Comparison of ENCODE assay signal across 20 cellular contexts in the genomic region with DNA sequence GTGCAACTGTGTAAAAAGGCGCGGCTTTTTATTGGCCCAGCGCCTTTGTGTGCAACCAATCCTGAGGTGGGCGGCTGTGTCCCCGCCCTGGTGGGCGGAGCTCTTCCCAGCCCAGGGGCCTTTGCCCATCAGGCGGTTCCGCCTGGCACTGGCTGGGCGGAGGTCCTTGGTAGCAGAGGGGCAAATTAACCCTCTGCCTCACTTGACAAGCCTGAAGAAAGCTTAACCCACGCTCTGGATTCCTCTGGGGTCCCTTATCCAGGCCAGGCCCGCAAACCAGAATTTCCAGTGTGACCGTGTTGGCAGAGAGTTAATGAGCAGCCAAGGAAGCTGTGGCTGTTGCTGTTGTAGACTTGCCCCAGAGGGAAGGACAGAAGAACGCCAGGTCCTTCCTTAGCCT. TPM values are rescaled to one million over a fixed set of nuclear protein-coding genes. Genes with fewer than 3 reads are reported as not detected.
DNase-seq lines count a peak whose midpoint lies in the region; ATAC-seq, FAIRE-seq and TF ChIP-seq lines count a peak whose summit lies in the region.
"Had no signal": no experiment of that assay in that cellular context is flagged by ENCODE, and none has a peak within 500 bp of the region (broad histone marks: within the 10 kb centered on the region; RNA-seq: fewer than 3 reads in every experiment).

No MANE protein-coding gene starts in this region.

- TF ChIP-seq RAD21 in HCT116 (IDR thresholded peaks at IDR 0.05; ENCODE audit: low read depth) (no peak), K562 (CRISPR knock-in tag; conservative IDR thresholded peaks at IDR 0.05 in 1 of 2, IDR thresholded peaks at IDR 0.05 in 1 of 2) (no peak)

- H3K79me2 ChIP-seq in HCT116 (ENCODE audit: insufficient read depth, low read length) (no peaks in the 10 kb centered on the region), K562 (ENCODE audit: control insufficient read depth, insufficient read depth, low read length) (no peaks in the 10 kb centered on the region)

- H3K9me3 ChIP-seq in HCT116 (ENCODE audit: control insufficient read depth in 1 of 2, insufficient read depth in 1 of 2, low read depth in 1 of 2, low read length in 2 of 2) = no peaks in the 10 kb centered on the region
- no peaks in the 10 kb centered on the region for H3K9me3 ChIP-seq in K562 (replicated peaks; ENCODE audit: control insufficient read depth, insufficient read depth, low read depth, low read length)
- H3K9me3 ChIP-seq in sigmoid colon = no peaks in the 10 kb centered on the region
- H3K9me3 ChIP-seq: lower lobe of right lung, SJCRH30 had no signal

- H3K4me3 ChIP-seq in HCT116 (replicated peaks in 1 of 2; ENCODE audit: low read depth in 1 of 2, low read length in 2 of 2) = no peak overlapping the region
- H3K4me3 ChIP-seq in K562 = no peak overlapping the region
- no peak overlapping the region for H3K4me3 ChIP-seq in sigmoid colon
- H3K4me3 ChIP-seq: lower lobe of right lung, SJCRH30 had no signal

- TF ChIP-seq EP300 in K562 (IDR thresholded peaks at IDR 0.05; ENCODE audit: low read length) = no peak
- TF ChIP-seq EP300 in sigmoid colon (IDR thresholded peaks at IDR 0.05) = no peak

- H3K27me3 ChIP-seq in HCT116 (ENCODE audit: insufficient read depth, low read length) = no peaks in the 10 kb centered on the region
- H3K27me3 ChIP-seq in K562 (ENCODE audit: control insufficient read depth in 2 of 2, insufficient read depth in 2 of 2, low read length in 2 of 2) = peaks cover 3 to 35% of the 10 kb centered on the region in 2 experiments; a peak in 3 of 5 replicates
- no peaks in the 10 kb centered on the region for H3K27me3 ChIP-seq in sigmoid colon
- H3K27me3 ChIP-seq: SJCRH30 had no signal

- in situ Hi-C loops in K562 (cut with MboI) = no loop called here

- WGBS in K562 (ENCODE audit: insufficient coverage, low coverage, missing lambda C conversion rate) = 16% methylated on average over 13 of the region's 13 CpGs
- WGBS in sigmoid colon, 2 donors = 21 to 73% methylated on average over 13 of the region's 13 CpGs

- H3K4me3 Mint-ChIP-seq in activated T-helper 1 cell treated with anti-CD3 and anti-CD28 coated beads, Interleukin-12 subunit alpha, Interleukin-12 subunit beta, Interleukin-2, Interleukin-4 antibody, amounts not matched to agents 30 ng/mL and 10 ng/mL and 1 ng/mL, durations not matched to agents 14 hours and 24 hours and 36 hours = no peak overlapping the region
- no peak overlapping the region for H3K4me3 Mint-ChIP-seq in naive thymus-derived CD8-positive, alpha-beta T cell
- no peak overlapping the region for H3K4me3 Mint-ChIP-seq in HFFc6
- H3K4me3 Mint-ChIP-seq: CD8-positive, alpha-beta T cell; T-helper 17 cell had no signal

- no peaks in the 10 kb centered on the region for H3K9me2 ChIP-seq in HCT116 (ENCODE audit: insufficient read depth)

- H3K4me2 ChIP-seq in HCT116 (ENCODE audit: low read length) (no peak overlapping the region), K562 (ENCODE audit: insufficient read depth, low read length) (no peak overlapping the region)

- no peaks in the 10 kb centered on the region for H3K4me1 Mint-ChIP-seq in activated T-helper 1 cell treated with anti-CD3 and anti-CD28 coated beads, Interleukin-12 subunit alpha, Interleukin-12 subunit beta, Interleukin-2, Interleukin-4 antibody, amounts not matched to agents 30 ng/mL and 10 ng/mL and 1 ng/mL, durations not matched to agents 14 hours and 24 hours and 36 hours (ENCODE audit: low read depth)
- no peaks in the 10 kb centered on the region for H3K4me1 Mint-ChIP-seq in naive thymus-derived CD8-positive, alpha-beta T cell
- H3K4me1 Mint-ChIP-seq in HFFc6 (ENCODE audit: low read depth) = peaks cover 11% of the 10 kb centered on the region

- RAD21 ChIA-PET in HCT116 (lab: Charles Lee; ENCODE audit: low non-redundant PET in 1 of 2, low total read pairs in 2 of 2, uncharacterized antibody in 2 of 2, unreplicated experiment in 2 of 2) = no interaction called here

- H3K4me1 ChIP-seq in HCT116 (ENCODE audit: control insufficient read depth in 1 of 2, insufficient read depth in 2 of 2, low read length in 2 of 2) (peaks cover 2 to 16% of the 10 kb centered on the region in 2 experiments; a peak in 2 of 4 replicates), K562 (replicated peaks in 1 of 2; ENCODE audit: control insufficient read depth in 2 of 2, insufficient read depth in 2 of 2, low read length in 2 of 2) (peaks cover 0 to 4% of the 10 kb centered on the region in 2 experiments; a peak in 2 of 5 replicates), sigmoid colon (peaks cover 0 to 45% (median 17%) of the 10 kb centered on the region in 4 donors)
- H3K4me1 ChIP-seq: SJCRH30 had no signal

- intact Hi-C loops in HCT116 (cut with micrococcal nuclease) = no loop called here
- intact Hi-C loops in K562 (cut with micrococcal nuclease) = no loop called here
- intact Hi-C loops in sigmoid colon (cut with DNase I) = no loop called here
- intact Hi-C loops in activated T-helper 1 cell treated with anti-CD3 and anti-CD28 coated beads, Interleukin-12 subunit alpha, Interleukin-12 subunit beta, Interleukin-2, Interleukin-4 antibody, amounts not matched to agents 30 ng/mL and 10 ng/mL and 1 ng/mL, durations not matched to agents 14 hours and 24 hours and 36 hours (cut with micrococcal nuclease) = no loop called here

- H3K36me3 ChIP-seq in HCT116 (ENCODE audit: control insufficient read depth in 1 of 2, insufficient read depth in 2 of 2, low read length in 2 of 2) = no peaks in the 10 kb centered on the region
- no peaks in the 10 kb centered on the region for H3K36me3 ChIP-seq in K562 (ENCODE audit: control insufficient read depth, insufficient read depth, low read length)
- no peaks in the 10 kb centered on the region for H3K36me3 ChIP-seq in sigmoid colon
- H3K36me3 ChIP-seq: lower lobe of right lung, SJCRH30 had no signal

- H3K9me3 Mint-ChIP-seq in activated T-helper 1 cell treated with anti-CD3 and anti-CD28 coated beads, Interleukin-12 subunit alpha, Interleukin-12 subunit beta, Interleukin-2, Interleukin-4 antibody, amounts not matched to agents 30 ng/mL and 10 ng/mL and 1 ng/mL, durations not matched to agents 14 hours and 24 hours and 36 hours = no peaks in the 10 kb centered on the region
- H3K9me3 Mint-ChIP-seq in naive thymus-derived CD8-positive, alpha-beta T cell = no peaks in the 10 kb centered on the region
- no peaks in the 10 kb centered on the region for H3K9me3 Mint-ChIP-seq in HFFc6
- H3K9me3 Mint-ChIP-seq: activated T-helper 2 cell treated with anti-CD3 and anti-CD28 coated beads, Interferon-gamma antibody, Interleukin-2, Interleukin-4, amounts not matched to agents 10 μg/mL and 5 μg/mL and 100 μg/mL, durations not matched to agents 14 hours and 24 hours and 36 hours; CD8-positive, alpha-beta T cell had no signal

- H4K20me1 ChIP-seq in HCT116 (ENCODE audit: insufficient read depth) (no peaks in the 10 kb centered on the region), K562 (replicated peaks; ENCODE audit: control insufficient read depth, insufficient read depth, low read length) (no peaks in the 10 kb centered on the region)

- no TSS peak for BruUV-seq in HCT116 (replicated peaks; lab: Mats Ljungman, UMichigan)
- BruUV-seq in K562 (replicated peaks; lab: Mats Ljungman, UMichigan) = no TSS peak

- no peak for FAIRE-seq in K562 (lab: Jason Lieb, UNC)

- H3K9ac ChIP-seq in HCT116 (ENCODE audit: low read length) = no peak overlapping the region
- no peak overlapping the region for H3K9ac ChIP-seq in K562 (ENCODE audit: insufficient read depth in 1 of 2, low read depth in 2 of 2, low read length in 2 of 2)

- TF ChIP-seq POLR2A in HCT116 (IDR thresholded peaks at IDR 0.05; ENCODE audit: borderline replicate concordance, extremely low read depth, insufficient read depth, insufficient read length) (no peak), K562 (conservative IDR thresholded peaks at IDR 0.05) (no peak), sigmoid colon (IDR thresholded peaks at IDR 0.05) (no peak)

- H3K27ac Mint-ChIP-seq in activated T-helper 1 cell treated with anti-CD3 and anti-CD28 coated beads, Interleukin-12 subunit alpha, Interleukin-12 subunit beta, Interleukin-2, Interleukin-4 antibody, amounts not matched to agents 30 ng/mL and 10 ng/mL and 1 ng/mL, durations not matched to agents 14 hours and 24 hours and 36 hours = no peak overlapping the region
- no peak overlapping the region for H3K27ac Mint-ChIP-seq in naive thymus-derived CD8-positive, alpha-beta T cell
- no peak overlapping the region for H3K27ac Mint-ChIP-seq in HFFc6
- H3K27ac Mint-ChIP-seq: activated T-helper 2 cell treated with anti-CD3 and anti-CD28 coated beads, Interferon-gamma antibody, Interleukin-2, Interleukin-4, amounts not matched to agents 10 μg/mL and 5 μg/mL and 100 μg/mL, durations not matched to agents 14 hours and 24 hours and 36 hours; CD8-positive, alpha-beta T cell had no signal

- H2AFZ ChIP-seq in HCT116 (ENCODE audit: low read depth, low read length, poor library complexity, severe bottlenecking) (no peak overlapping the region), K562 (ENCODE audit: low read depth, low read length) (no peak overlapping the region)

- H3K27ac ChIP-seq in HCT116 (ENCODE audit: low read depth, low read length) (no peak overlapping the region), K562 (ENCODE audit: extremely low read depth, low read depth, low read length) (no peak overlapping the region), sigmoid colon (peak overlapping the region in 3 of 4 donors; percentile 32 to 83 (median 78))
- H3K27ac ChIP-seq: lower lobe of right lung, SJCRH30 had no signal

- POLR2A ChIA-PET in HCT116 (lab: Charles Lee) = no interaction called here
- POLR2A ChIA-PET in K562 (lab: Yijun Ruan, JAX) = interaction anchor here (0.7 to 1.2 kb wide), 2 partner anchors 9 to 37 kb away, joined by 3 read pairs; no protein-coding TSS in a partner anchor
- POLR2A ChIA-PET in naive thymus-derived CD8-positive, alpha-beta T cell (lab: Charles Lee) = no interaction called here

- CTCF ChIA-PET in HCT116 (lab: Charles Lee) (no interaction called here), K562 (lab: Yijun Ruan, JAX; ENCODE audit: low intra/inter-chr PET ratio) (no interaction called here)

- no peak for TF ChIP-seq CTCF in HCT116 (IDR thresholded peaks at IDR 0.05 in 2 of 3, conservative IDR thresholded peaks at IDR 0.05 in 1 of 3; ENCODE audit: borderline replicate concordance in 1 of 3, insufficient read depth in 1 of 3, low read depth in 2 of 3, low read length in 2 of 3)
- no peak for TF ChIP-seq CTCF in K562 (IDR thresholded peaks at IDR 0.05 in 2 of 3, conservative IDR thresholded peaks at IDR 0.05 in 1 of 3; ENCODE audit: insufficient read depth in 2 of 3, low read depth in 1 of 3, low read length in 3 of 3)
- no peak for TF ChIP-seq CTCF in sigmoid colon (IDR thresholded peaks at IDR 0.05)
- TF ChIP-seq CTCF in HFFc6 (IDR thresholded peaks at IDR 0.05) = no peak

- H3K36me3 Mint-ChIP-seq in activated T-helper 1 cell treated with anti-CD3 and anti-CD28 coated beads, Interleukin-12 subunit alpha, Interleukin-12 subunit beta, Interleukin-2, Interleukin-4 antibody, amounts not matched to agents 30 ng/mL and 10 ng/mL and 1 ng/mL, durations not matched to agents 14 hours and 24 hours and 36 hours (ENCODE audit: low read depth) = no peaks in the 10 kb centered on the region
- no peaks in the 10 kb centered on the region for H3K36me3 Mint-ChIP-seq in naive thymus-derived CD8-positive, alpha-beta T cell
- no peaks in the 10 kb centered on the region for H3K36me3 Mint-ChIP-seq in HFFc6 (ENCODE audit: low read depth)
- H3K36me3 Mint-ChIP-seq: CD8-positive, alpha-beta T cell had no signal

- DNase-seq in HCT116 (ENCODE audit: low read depth, low spot score) = no peak
- peak in 2 of 4 experiments; percentile 7 to 30 for DNase-seq in K562 (ENCODE audit: extremely low read depth in 1 of 4, low spot score in 3 of 4)
- DNase-seq in kidney tubule cell (ENCODE audit: low spot score) = peak; percentile 47
- no peak for DNase-seq in sigmoid colon
- no peak for DNase-seq in activated T-helper 1 cell treated with anti-CD3 and anti-CD28 coated beads, Interleukin-12 subunit alpha, Interleukin-12 subunit beta, Interleukin-2, Interleukin-4 antibody, amounts not matched to agents 30 ng/mL and 10 ng/mL and 1 ng/mL, durations not matched to agents 14 hours and 24 hours and 36 hours (ENCODE audit: low spot score)
- no peak for DNase-seq in NCI-H510A (lab: John Stamatoyannopoulos, UW)
- DNase-seq in naive thymus-derived CD8-positive, alpha-beta T cell = no peak
- no peak for DNase-seq in HFFc6
- DNase-seq: caudate nucleus; CD8-positive, alpha-beta T cell; effector memory CD4-positive, alpha-beta T cell; HCEC 1CT; lower lobe of right lung; NCI-H2081; NCI-H524 treated with DMSO at 0.1 percent for 48 hours; SJCRH30; T-helper 17 cell had no signal

- H3K27me3 Mint-ChIP-seq in activated T-helper 1 cell treated with anti-CD3 and anti-CD28 coated beads, Interleukin-12 subunit alpha, Interleukin-12 subunit beta, Interleukin-2, Interleukin-4 antibody, amounts not matched to agents 30 ng/mL and 10 ng/mL and 1 ng/mL, durations not matched to agents 14 hours and 24 hours and 36 hours (ENCODE audit: insufficient read depth) = peaks cover 9% of the 10 kb centered on the region
- H3K27me3 Mint-ChIP-seq in naive thymus-derived CD8-positive, alpha-beta T cell = peaks cover 0 to 3% (median 2%) of the 10 kb centered on the region in 5 donors
- peaks cover 2% of the 10 kb centered on the region for H3K27me3 Mint-ChIP-seq in HFFc6 (ENCODE audit: insufficient read depth)
- H3K27me3 Mint-ChIP-seq: T-helper 17 cell had no signal

- H3K9me1 ChIP-seq in K562 (ENCODE audit: control insufficient read depth, insufficient read depth, low read length) = no peaks in the 10 kb centered on the region

- ATAC-seq in HCT116 (peak; percentile 73), K562 (peak; percentile 84)
- no peak for ATAC-seq in naive thymus-derived CD8-positive, alpha-beta T cell
- ATAC-seq: activated CD4-positive, CD25-positive, alpha-beta regulatory T cell treated with anti-CD3 and anti-CD28 coated beads, Interleukin-2, amount 50 U/mL, for 24 hours; CD8-positive, alpha-beta T cell; T-helper 17 cell had no signal

RNA-seq across cellular contexts. Expression of gene NIPAL4, which starts 12.8 kb away (rescaled TPM):
- total RNA-seq in HCT116 (2021; ENCODE audit: unreplicated experiment) = 0.12 TPM
- 0.05 and 0.09 TPM in 2 replicates for polyA plus RNA-seq in HCT116 (2012)
- not detected in 2 replicates for total RNA-seq in K562 (2011; cell fraction: chromatin; rRNA removed; ENCODE audit: low replicate concordance)
- total RNA-seq in K562 (2011; cell fraction: nucleolus; rRNA removed) = not detected in 2 replicates
- total RNA-seq in K562 (2011; cell fraction: nucleoplasm; rRNA removed) = not detected in 2 replicates
- not detected in 2 replicates for total RNA-seq in K562 (2014; rRNA removed)
- not detected in 2 replicates for total RNA-seq in K562 (2014; rRNA removed; fragmentation: Illumina TruSeq; extraction: Trizol)
- total RNA-seq in K562 (2015; rRNA removed; fragmentation: Illumina TruSeq; extraction: Trizol) = not detected in 2 replicates
- total RNA-seq in K562 (2021) = not detected in 2 replicates
- polyA plus RNA-seq in K562 (2011; rRNA removed) = not detected in 2 replicates
- polyA plus RNA-seq in K562 (2011; cell fraction: cytosol; rRNA removed) = not detected in 2 replicates
- polyA plus RNA-seq in K562 (2011; cell fraction: nucleus; rRNA removed) = not detected in 2 replicates
- not detected in 2 replicates for polyA plus RNA-seq in K562 (2012)
- not detected in 2 replicates for polyA plus RNA-seq in K562 (2014; fragmentation: Illumina TruSeq; extraction: Trizol)
- polyA plus RNA-seq in K562 (2014; fragmentation: Nextera tagmentation; extraction: Ambion mirVana) = not detected
- not detected in 2 replicates for polyA plus RNA-seq in K562 (2014; rRNA removed)
- polyA minus RNA-seq in K562 (2011; rRNA and poly(A)+ RNA removed) = not detected in 2 replicates
- not detected in 2 replicates for polyA minus RNA-seq in K562 (2011; cell fraction: cytosol; rRNA and poly(A)+ RNA removed)
- not detected in 2 replicates for polyA minus RNA-seq in K562 (2011; cell fraction: nucleus; rRNA and poly(A)+ RNA removed)
- total RNA-seq in sigmoid colon = 1 to 10 TPM; 2.8 to 5.1 (median 4.9) TPM
- 1 to 10 TPM in 1 of 3 donors, not detected in 2; 1.3 TPM for polyA plus RNA-seq in sigmoid colon
- total RNA-seq in activated T-helper 1 cell treated with anti-CD3 and anti-CD28 coated beads, Interleukin-12 subunit alpha, Interleukin-12 subunit beta, Interleukin-2, Interleukin-4 antibody, amounts not matched to agents 30 ng/mL and 10 ng/mL and 1 ng/mL, durations not matched to agents 14 hours and 24 hours and 36 hours = 2.2 and 2.3 TPM in 2 replicates
- total RNA-seq in naive thymus-derived CD8-positive, alpha-beta T cell = under 1 TPM; 0.11 to 0.26 TPM
- polyA plus RNA-seq in naive thymus-derived CD8-positive, alpha-beta T cell = not detected
- total RNA-seq in HFFc6 (2021; fragmentation: NEBNext Ultra II Directional; extraction: Animal tissue kit (Norgen Biotek cat#: 25700)) = under 1 TPM; 0.14 to 0.38 (median 0.22) TPM
- total RNA-seq: lower lobe of right lung, SJCRH30 had no signal
- polyA plus RNA-seq: neural cell had no signal

Comparison
In these comparisons a context has a peak if more than half of its experiments do, and no peak if none do; other contexts are left out.
1. ATAC-seq: peak in HCT116 (single experiment) and K562 (single experiment); none in naive thymus-derived CD8-positive, alpha-beta T cell (0 of 2).
2. H3K27ac ChIP-seq: peak in sigmoid colon (3 of 4); none in HCT116 (single experiment) and K562 (single experiment).